30 cellular contexts compared by ENCODE assay signal in genomic region chr14:23565626-23566025, GRCh38. TPM values are rescaled to one million over a fixed set of nuclear protein-coding genes. Genes with fewer than 3 reads are reported as not detected.
DNase-seq lines count a peak whose midpoint lies in the region; ATAC-seq, FAIRE-seq and TF ChIP-seq lines count a peak whose summit lies in the region.
"Had no signal": no experiment of that assay in that cellular context is flagged by ENCODE, and none has a peak within 500 bp of the region (broad histone marks: within the 10 kb centered on the region; RNA-seq: fewer than 3 reads in every experiment).

No MANE protein-coding gene starts in this region.

- ATAC-seq in effector memory CD8-positive, alpha-beta T cell (replicated peaks), result no peak
- no peak for ATAC-seq in HG03432 (IDR thresholded peaks at IDR 0.05; ENCODE audit: unreplicated experiment)
- ATAC-seq: body of pancreas; GM23338; left ventricle myocardium superior; psoas muscle; SK-N-SH treated with all-trans-retinoic acid at 6 μM for 48 hours; stimulated activated naive CD8-positive, alpha-beta T cell treated with anti-CD3 and anti-CD28 coated beads, Interleukin-15, Interleukin-2, amounts not matched to agents 100 U/mL and 50 U/mL, for 24 hours had no signal

- peaks cover 26% of the 10 kb centered on the region for H3K79me2 ChIP-seq in mammary epithelial cell (ENCODE audit: insufficient read depth, low read length)

- H3K4me3 ChIP-seq in mammary epithelial cell (replicated peaks in 1 of 3; ENCODE audit: insufficient read depth in 1 of 3, low read depth in 2 of 3, low read length in 3 of 3) (no peak overlapping the region), SJCRH30 (no peak overlapping the region)
- H3K4me3 ChIP-seq: body of pancreas, psoas muscle, testis had no signal

- H3K27ac Mint-ChIP-seq in MCF 10A (ENCODE audit: low read depth, unreplicated experiment) (no peak overlapping the region), progenitor cell of endocrine pancreas (no peak overlapping the region)
- peak overlapping the region; percentile 19 to 97 for H3K27ac Mint-ChIP-seq in effector memory CD8-positive, alpha-beta T cell
- H3K27ac Mint-ChIP-seq: GM23338 had no signal

- CTCF ChIA-PET in MCF 10A (lab: Yijun Ruan, JAX) (interaction anchor here (0.6 to 7.6 kb wide), 4 partner anchors 6 to 145 kb away, joined by 3 to 57 read pairs (median 3); no protein-coding TSS in a partner anchor), mammary epithelial cell (lab: Charles Lee; ENCODE audit: low non-redundant PET) (no interaction called here)

- BruUV-seq in MCF 10A (replicated peaks; lab: Mats Ljungman, UMichigan) (no TSS peak), mammary epithelial cell (replicated peaks; lab: Mats Ljungman, UMichigan) (no TSS peak)

- no peak overlapping the region for H3K4me2 ChIP-seq in mammary epithelial cell (ENCODE audit: insufficient read depth, low read depth, low read length)

- H3K27me3 Mint-ChIP-seq in MCF 10A (ENCODE audit: insufficient read depth, unreplicated experiment) (no peaks in the 10 kb centered on the region), progenitor cell of endocrine pancreas (peaks cover 5% of the 10 kb centered on the region)
- no peaks in the 10 kb centered on the region for H3K27me3 Mint-ChIP-seq in effector memory CD8-positive, alpha-beta T cell

- peaks cover 23% of the 10 kb centered on the region for H3K4me1 Mint-ChIP-seq in MCF 10A (ENCODE audit: insufficient read depth, unreplicated experiment)
- peaks cover 26 to 38% of the 10 kb centered on the region in 2 donors for H3K4me1 Mint-ChIP-seq in effector memory CD8-positive, alpha-beta T cell (ENCODE audit: low read depth in 2 of 2)
- peaks cover 15% of the 10 kb centered on the region for H3K4me1 Mint-ChIP-seq in progenitor cell of endocrine pancreas (ENCODE audit: low read depth)

- H4K20me1 ChIP-seq in mammary epithelial cell (ENCODE audit: insufficient read depth, low read length), result no peaks in the 10 kb centered on the region

- peaks cover 13% of the 10 kb centered on the region for H3K36me3 ChIP-seq in mammary epithelial cell (ENCODE audit: insufficient read depth, low read length)
- H3K36me3 ChIP-seq in SJCRH30, result no peaks in the 10 kb centered on the region

- in situ Hi-C loops in mammary epithelial cell (cut with MboI; ENCODE audit: low sequenced_read_pairs in 2 of 2), result loop anchor here in 1 of 2 donors (25.0 kb wide), 1 partner anchor 253 kb away; the partner anchor contains the start of genes BCL2L2, PABPN1 and PPP1R3E

- H2AFZ ChIP-seq in mammary epithelial cell (ENCODE audit: low read depth, low read length), result no peak overlapping the region
- H2AFZ ChIP-seq: GM23338 had no signal

- H3K4me3 Mint-ChIP-seq in MCF 10A (ENCODE audit: unreplicated experiment), result peak overlapping the region; percentile 21
- H3K4me3 Mint-ChIP-seq in effector memory CD8-positive, alpha-beta T cell, result peak overlapping the region in 1 of 2 donors; percentile 21
- peak overlapping the region; percentile 26 for H3K4me3 Mint-ChIP-seq in progenitor cell of endocrine pancreas (ENCODE audit: low read depth)

- H3K27me3 ChIP-seq in mammary epithelial cell (ENCODE audit: insufficient read depth, low read length), result no peaks in the 10 kb centered on the region
- peaks cover 27% of the 10 kb centered on the region for H3K27me3 ChIP-seq in SJCRH30
- H3K27me3 ChIP-seq: body of pancreas, neutrophil, testis had no signal

- TF ChIP-seq POLR2A in Raji (IDR thresholded peaks at IDR 0.05; ENCODE audit: insufficient read depth, low read depth, low read length), result 0 out of 2 replicates have a peak, but pooled peaks have one; percentile 9

- intact Hi-C loops in MCF 10A (cut with micrococcal nuclease), result loop anchor here (5.0 kb wide), 1 partner anchor 527 kb away; the partner anchor contains the start of gene PCK2
- intact Hi-C loops in mammary epithelial cell (cut with micrococcal nuclease), result loop anchor here (10.0 kb wide), 1 partner anchor 301 kb away; no protein-coding TSS in a partner anchor

- H3K27ac ChIP-seq in mammary epithelial cell (ENCODE audit: insufficient read depth, low read depth, low read length), result no peak overlapping the region
- no peak overlapping the region for H3K27ac ChIP-seq in SJCRH30
- H3K27ac ChIP-seq: psoas muscle, testis had no signal

- 82% methylated on average over 9 of the region's 11 CpGs for WGBS in mammary epithelial cell (ENCODE audit: low coverage, missing lambda C conversion rate)

- H3K4me1 ChIP-seq in mammary epithelial cell (ENCODE audit: insufficient read depth, low read length) (peaks cover 36% of the 10 kb centered on the region), SJCRH30 (no peaks in the 10 kb centered on the region)

- dilution Hi-C loops in mammary epithelial cell (cut with HindIII; ENCODE audit: low sequenced_read_pairs), result no loop called here

- no peak for DNase-seq in MCF 10A (ENCODE audit: unreplicated experiment)
- DNase-seq in mammary epithelial cell, result no peak
- no peak for DNase-seq in effector memory CD8-positive, alpha-beta T cell
- DNase-seq in progenitor cell of endocrine pancreas (ENCODE audit: low spot score, unreplicated experiment), result no peak
- no peak for DNase-seq in urothelium cell line (ENCODE audit: low spot score)
- DNase-seq in SJCRH30, result no peak
- DNase-seq: activated CD4-positive, alpha-beta T cell treated with anti-CD3 and anti-CD28 coated beads for 48 hours; activated effector memory CD4-positive, alpha-beta T cell treated with anti-CD3 and anti-CD28 coated beads, Interleukin-2, amount 50 U/mL, for 16 hours; body of pancreas; C1 segment of cervical spinal cord; left ventricle myocardium superior; MV-4-11; NCI-H1694; NCI-H510A; psoas muscle; stimulated activated naive CD8-positive, alpha-beta T cell treated with anti-CD3 and anti-CD28 coated beads, Interleukin-15, Interleukin-2, amounts not matched to agents 100 U/mL and 50 U/mL, for 24 hours; T-helper 9 cell; testis had no signal

- peaks cover 44% of the 10 kb centered on the region for H3K36me3 Mint-ChIP-seq in MCF 10A (ENCODE audit: insufficient read depth, unreplicated experiment)
- H3K36me3 Mint-ChIP-seq in effector memory CD8-positive, alpha-beta T cell (ENCODE audit: insufficient read depth), result peaks cover 28% of the 10 kb centered on the region
- peaks cover 13% of the 10 kb centered on the region for H3K36me3 Mint-ChIP-seq in progenitor cell of endocrine pancreas (ENCODE audit: insufficient read depth)

- TF ChIP-seq CTCF in MCF 10A (IDR thresholded peaks at IDR 0.05; ENCODE audit: unreplicated experiment) (no peak), mammary epithelial cell (conservative IDR thresholded peaks at IDR 0.05 in 1 of 2, IDR thresholded peaks at IDR 0.05 in 1 of 2; ENCODE audit: extremely low read depth in 1 of 2, insufficient read depth in 1 of 2, low read depth in 1 of 2, low read length in 2 of 2) (no peak), progenitor cell of endocrine pancreas (IDR thresholded peaks at IDR 0.05; ENCODE audit: unreplicated experiment) (no peak)

- H3K9me3 Mint-ChIP-seq in MCF 10A (ENCODE audit: unreplicated experiment) (no peaks in the 10 kb centered on the region), progenitor cell of endocrine pancreas (ENCODE audit: low read depth) (no peaks in the 10 kb centered on the region)
- H3K9me3 Mint-ChIP-seq in effector memory CD8-positive, alpha-beta T cell, result no peaks in the 10 kb centered on the region

- no peak for FAIRE-seq in urothelium cell line (lab: Jason Lieb, UNC)
- FAIRE-seq: D721Med, HTR-8/SVneo, islet of Langerhans had no signal

- POLR2A ChIA-PET in MCF 10A (lab: Yijun Ruan, JAX), result interaction anchor here (0.6 kb wide), 1 partner anchor 96 kb away, joined by 4 read pairs; the partner anchor contains the start of gene NGDN

- no peak overlapping the region for H3K9ac ChIP-seq in mammary epithelial cell (ENCODE audit: insufficient read depth, low read length)

- H3K9me3 ChIP-seq in mammary epithelial cell (replicated peaks; ENCODE audit: insufficient read depth, low read length) (no peaks in the 10 kb centered on the region), SJCRH30 (replicated peaks) (no peaks in the 10 kb centered on the region)
- H3K9me3 ChIP-seq: body of pancreas, neutrophil, psoas muscle, testis had no signal

RNA-seq across cellular contexts. Expression of gene AP1G2, which starts 2.0 kb away (rescaled TPM):
- total RNA-seq in MCF 10A (2022) (89.2 and 95.7 TPM in 2 replicates), mammary epithelial cell (100 to 1,000 TPM in 1 of 2 donors, 10 to 100 TPM in 1; 54.7 to 132 TPM), progenitor cell of endocrine pancreas (262 and 268 TPM in 2 replicates)
- 129 TPM for polyA plus RNA-seq in mammary epithelial cell
- polyA minus RNA-seq in mammary epithelial cell, result 144 TPM
- total RNA-seq in SJCRH30 (2014; rRNA removed; shearing (Covaris generic)), result not detected in 2 replicates

RNA-seq across cellular contexts. Expression of gene THTPA, which starts 9.6 kb away (rescaled TPM):
- 16.8 and 22.4 TPM in 2 replicates for total RNA-seq in MCF 10A (2022)
- total RNA-seq in mammary epithelial cell, result 10 to 100 TPM; 10.7 to 10.8 TPM
- polyA plus RNA-seq in mammary epithelial cell, result 6.5 TPM
- 30.6 TPM for polyA minus RNA-seq in mammary epithelial cell
- total RNA-seq in progenitor cell of endocrine pancreas, result 17.3 and 20.6 TPM in 2 replicates
- 12.3 and 14.9 TPM in 2 replicates for total RNA-seq in SJCRH30 (2014; rRNA removed; shearing (Covaris generic))

RNA-seq across cellular contexts. Expression of gene JPH4, which starts 13.0 kb away (rescaled TPM):
- total RNA-seq in MCF 10A (2022) (not detected in 2 replicates), mammary epithelial cell (under 1 TPM in 1 of 2 donors, not detected in 1; 0.16 TPM), progenitor cell of endocrine pancreas (not detected in 2 replicates)
- polyA plus RNA-seq in mammary epithelial cell, result 0.01 TPM
- polyA minus RNA-seq in mammary epithelial cell, result not detected
- 0.10 TPM in 2 replicates for total RNA-seq in SJCRH30 (2014; rRNA removed; shearing (Covaris generic))
- total RNA-seq: glomerular endothelial cell, mononuclear cell, OCI-LY7 had no signal
- polyA plus RNA-seq: AG04450 had no signal

RNA-seq across cellular contexts. Expression of gene ZFHX2, which starts 14.1 kb away (rescaled TPM):
- total RNA-seq in MCF 10A (2022) (1.8 and 2.1 TPM in 2 replicates), mammary epithelial cell (1 to 10 TPM in 1 of 2 donors, under 1 TPM in 1; 0.17 to 1.7 TPM), progenitor cell of endocrine pancreas (13.6 and 16.4 TPM in 2 replicates)
- polyA plus RNA-seq in mammary epithelial cell, result 0.06 TPM
- polyA minus RNA-seq in mammary epithelial cell, result 0.88 TPM
- 0.04 and 0.05 TPM in 2 replicates for total RNA-seq in SJCRH30 (2014; rRNA removed; shearing (Covaris generic))

Comparison
In these comparisons a context has a peak if more than half of its experiments do, and no peak if none do; other contexts are left out.
1. H3K27ac Mint-ChIP-seq: peak in effector memory CD8-positive, alpha-beta T cell (2 of 2); none in MCF 10A (single experiment) and progenitor cell of endocrine pancreas (single experiment).
2. RNA of gene AP1G2, which starts 2.0 kb away (total RNA-seq): 262 to 268 TPM in progenitor cell of endocrine pancreas, 54.7 to 132 TPM in mammary epithelial cell and 89.2 to 95.7 TPM in MCF 10A; not detected in SJCRH30; every median in the first group is over 10 times any median in the second.